Comparison of ENCODE assay signal across 1 cellular context in the genomic region with DNA sequence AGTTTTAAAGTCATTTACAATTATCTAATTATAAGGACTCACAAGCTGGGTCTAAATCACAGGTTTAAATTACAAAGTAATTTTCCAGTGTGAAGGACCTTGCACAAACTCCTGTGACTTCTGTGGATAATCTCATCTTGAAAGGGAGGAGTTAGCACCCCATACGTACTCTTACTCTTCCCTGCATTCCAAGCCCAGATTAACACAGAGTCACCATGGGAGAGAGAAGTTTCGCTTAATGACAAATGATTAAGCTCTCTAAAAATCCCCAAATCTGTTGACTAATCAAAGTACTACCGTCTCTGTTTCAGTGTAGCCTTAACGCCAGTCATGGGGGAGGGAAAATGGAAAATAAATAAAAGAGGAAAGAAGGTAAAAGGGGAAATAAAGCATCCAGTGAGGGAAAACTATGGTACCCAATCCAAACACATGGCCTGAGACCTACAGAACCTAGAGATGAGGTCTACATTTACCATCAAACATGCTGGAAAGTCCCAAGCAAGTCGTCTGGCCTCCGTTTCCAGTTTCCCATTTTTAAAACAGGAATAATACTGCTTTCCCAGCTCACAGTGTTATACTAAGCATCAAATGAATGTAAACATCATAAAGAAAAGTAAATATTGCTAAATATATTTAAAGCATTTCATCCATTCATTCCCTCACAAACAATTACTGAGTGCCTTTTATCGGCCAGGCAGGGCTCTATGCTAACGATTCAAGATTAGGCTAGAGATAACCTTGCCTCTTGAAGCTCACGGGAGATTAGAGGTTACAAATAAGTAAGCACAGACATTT.
TF ChIP-seq lines count a peak whose summit lies in the region.

No MANE protein-coding gene starts in this region.

TF ChIP-seq in HepG2, 621 proteins besides CTCF, POLR2A, EP300 and RAD21 (continued from another document):
- TF ChIP-seq, protein P1, sequence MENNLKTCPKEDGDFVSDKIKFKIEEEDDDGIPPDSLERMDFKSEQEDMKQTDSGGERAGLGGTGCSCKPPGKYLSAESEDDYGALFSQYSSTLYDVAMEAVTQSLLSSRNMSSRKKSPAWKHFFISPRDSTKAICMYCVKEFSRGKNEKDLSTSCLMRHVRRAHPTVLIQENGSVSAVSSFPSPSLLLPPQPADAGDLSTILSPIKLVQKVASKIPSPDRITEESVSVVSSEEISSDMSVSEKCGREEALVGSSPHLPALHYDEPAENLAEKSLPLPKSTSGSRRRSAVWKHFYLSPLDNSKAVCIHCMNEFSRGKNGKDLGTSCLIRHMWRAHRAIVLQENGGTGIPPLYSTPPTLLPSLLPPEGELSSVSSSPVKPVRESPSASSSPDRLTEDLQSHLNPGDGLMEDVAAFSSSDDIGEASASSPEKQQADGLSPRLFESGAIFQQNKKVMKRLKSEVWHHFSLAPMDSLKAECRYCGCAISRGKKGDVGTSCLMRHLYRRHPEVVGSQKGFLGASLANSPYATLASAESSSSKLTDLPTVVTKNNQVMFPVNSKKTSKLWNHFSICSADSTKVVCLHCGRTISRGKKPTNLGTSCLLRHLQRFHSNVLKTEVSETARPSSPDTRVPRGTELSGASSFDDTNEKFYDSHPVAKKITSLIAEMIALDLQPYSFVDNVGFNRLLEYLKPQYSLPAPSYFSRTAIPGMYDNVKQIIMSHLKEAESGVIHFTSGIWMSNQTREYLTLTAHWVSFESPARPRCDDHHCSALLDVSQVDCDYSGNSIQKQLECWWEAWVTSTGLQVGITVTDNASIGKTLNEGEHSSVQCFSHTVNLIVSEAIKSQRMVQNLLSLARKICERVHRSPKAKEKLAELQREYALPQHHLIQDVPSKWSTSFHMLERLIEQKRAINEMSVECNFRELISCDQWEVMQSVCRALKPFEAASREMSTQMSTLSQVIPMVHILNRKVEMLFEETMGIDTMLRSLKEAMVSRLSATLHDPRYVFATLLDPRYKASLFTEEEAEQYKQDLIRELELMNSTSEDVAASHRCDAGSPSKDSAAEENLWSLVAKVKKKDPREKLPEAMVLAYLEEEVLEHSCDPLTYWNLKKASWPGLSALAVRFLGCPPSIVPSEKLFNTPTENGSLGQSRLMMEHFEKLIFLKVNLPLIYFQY (CRISPR knock-in tag; IDR thresholded peaks at IDR 0.05; ENCODE audit: borderline replicate concordance) = no peak
- TF ChIP-seq, protein P2, sequence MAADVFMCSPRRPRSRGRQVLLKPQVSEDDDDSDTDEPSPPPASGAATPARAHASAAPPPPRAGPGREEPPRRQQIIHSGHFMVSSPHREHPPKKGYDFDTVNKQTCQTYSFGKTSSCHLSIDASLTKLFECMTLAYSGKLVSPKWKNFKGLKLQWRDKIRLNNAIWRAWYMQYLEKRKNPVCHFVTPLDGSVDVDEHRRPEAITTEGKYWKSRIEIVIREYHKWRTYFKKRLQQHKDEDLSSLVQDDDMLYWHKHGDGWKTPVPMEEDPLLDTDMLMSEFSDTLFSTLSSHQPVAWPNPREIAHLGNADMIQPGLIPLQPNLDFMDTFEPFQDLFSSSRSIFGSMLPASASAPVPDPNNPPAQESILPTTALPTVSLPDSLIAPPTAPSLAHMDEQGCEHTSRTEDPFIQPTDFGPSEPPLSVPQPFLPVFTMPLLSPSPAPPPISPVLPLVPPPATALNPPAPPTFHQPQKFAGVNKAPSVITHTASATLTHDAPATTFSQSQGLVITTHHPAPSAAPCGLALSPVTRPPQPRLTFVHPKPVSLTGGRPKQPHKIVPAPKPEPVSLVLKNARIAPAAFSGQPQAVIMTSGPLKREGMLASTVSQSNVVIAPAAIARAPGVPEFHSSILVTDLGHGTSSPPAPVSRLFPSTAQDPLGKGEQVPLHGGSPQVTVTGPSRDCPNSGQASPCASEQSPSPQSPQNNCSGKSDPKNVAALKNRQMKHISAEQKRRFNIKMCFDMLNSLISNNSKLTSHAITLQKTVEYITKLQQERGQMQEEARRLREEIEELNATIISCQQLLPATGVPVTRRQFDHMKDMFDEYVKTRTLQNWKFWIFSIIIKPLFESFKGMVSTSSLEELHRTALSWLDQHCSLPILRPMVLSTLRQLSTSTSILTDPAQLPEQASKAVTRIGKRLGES (CRISPR knock-in tag; IDR thresholded peaks at IDR 0.05; ENCODE audit: borderline replicate concordance) = no peak
- TF ChIP-seq ZNF577 (CRISPR knock-in tag; IDR thresholded peaks at IDR 0.05; ENCODE audit: borderline replicate concordance, low read depth) = no peak
